In genomic region chr11:117586392-117586791, GRCh38 we compare ENCODE assay signal across 26 cellular contexts.
"Had no signal": no experiment of that assay in that cellular context is flagged by ENCODE, and none has a peak within 500 bp of the region (broad histone marks: within the 10 kb centered on the region; RNA-seq: fewer than 3 reads in every experiment).

No MANE protein-coding gene starts in this region.

- H3K36me3 ChIP-seq: left lung, lower lobe of right lung, right lobe of liver, spleen, tibial artery, upper lobe of right lung had no signal

- H3K27ac ChIP-seq: left lung, lower lobe of right lung, parathyroid adenoma, psoas muscle, right lobe of liver, spleen, testis, tibial artery, upper lobe of right lung had no signal

- H3K4me3 ChIP-seq: left lung, lower lobe of right lung, psoas muscle, right lobe of liver, spleen, testis, tibial artery, upper lobe of right lung had no signal

- DNase-seq: hippocampal formation; left colon; lower lobe of right lung; mammary epithelial cell; mesenchymal stem cell; naive B cell; natural killer cell; nephron progenitor cell; psoas muscle; small intestine; spleen; stimulated activated CD4-positive, alpha-beta T cell treated with anti-CD3 and anti-CD28 coated beads, Interleukin-4, amount 100 ng/mL, for 4 hours; stimulated activated CD8-positive, alpha-beta memory T cell treated with anti-CD3 and anti-CD28 coated beads, Interleukin-4, amount 100 ng/mL, for 48 hours; stimulated activated naive CD4-positive, alpha-beta T cell treated with Interleukin-2 at 50 U/mL for 16 hours; stimulated activated naive CD8-positive, alpha-beta T cell treated with anti-CD3 and anti-CD28 coated beads, Interleukin-15, amount 100 ng/mL, for 72 hours; substantia nigra; testis; trophoblast cell; upper lobe of right lung had no signal

- H3K27me3 ChIP-seq: right lobe of liver, testis, upper lobe of right lung had no signal

- H3K9me3 ChIP-seq: left lung, lower lobe of right lung, psoas muscle, right lobe of liver, spleen, testis, tibial artery, upper lobe of right lung had no signal

- FAIRE-seq: keratinocyte, small intestine, urothelium cell line had no signal

- H3K79me2 ChIP-seq: parathyroid adenoma had no signal

- H2AFZ ChIP-seq: parathyroid adenoma had no signal

- H3K9ac ChIP-seq: parathyroid adenoma had no signal

- ATAC-seq: left colon; left lung; lower lobe of right lung; natural killer cell; psoas muscle; right lobe of liver; stimulated activated memory B cell treated with anti-CD40 and anti-IgM and Interleukin-4, amounts not matched to agents 10 μg/mL and 1 μg/mL and 100 μg/mL, for 72 hours; stimulated activated naive CD8-positive, alpha-beta T cell treated with anti-CD3 and anti-CD28 coated beads, Interleukin-15, amount 100 ng/mL, for 72 hours; upper lobe of right lung had no signal

- H3K4me1 ChIP-seq: left lung, lower lobe of right lung, parathyroid adenoma, psoas muscle, right lobe of liver, spleen, tibial artery, upper lobe of right lung had no signal
